ENCODE assay signal across 1 cellular context in genomic region chr1:19138958-19139581, GRCh38.
A peak's percentile ranks its signal among the peaks of the same experiment; 100 is the strongest.
TF ChIP-seq lines count a peak whose summit lies in the region.

No MANE protein-coding gene starts in this region.

TF ChIP-seq in HepG2, 621 proteins besides CTCF, POLR2A, EP300 and RAD21 (continued from another document and continues in another):
- TF ChIP-seq, protein P1, sequence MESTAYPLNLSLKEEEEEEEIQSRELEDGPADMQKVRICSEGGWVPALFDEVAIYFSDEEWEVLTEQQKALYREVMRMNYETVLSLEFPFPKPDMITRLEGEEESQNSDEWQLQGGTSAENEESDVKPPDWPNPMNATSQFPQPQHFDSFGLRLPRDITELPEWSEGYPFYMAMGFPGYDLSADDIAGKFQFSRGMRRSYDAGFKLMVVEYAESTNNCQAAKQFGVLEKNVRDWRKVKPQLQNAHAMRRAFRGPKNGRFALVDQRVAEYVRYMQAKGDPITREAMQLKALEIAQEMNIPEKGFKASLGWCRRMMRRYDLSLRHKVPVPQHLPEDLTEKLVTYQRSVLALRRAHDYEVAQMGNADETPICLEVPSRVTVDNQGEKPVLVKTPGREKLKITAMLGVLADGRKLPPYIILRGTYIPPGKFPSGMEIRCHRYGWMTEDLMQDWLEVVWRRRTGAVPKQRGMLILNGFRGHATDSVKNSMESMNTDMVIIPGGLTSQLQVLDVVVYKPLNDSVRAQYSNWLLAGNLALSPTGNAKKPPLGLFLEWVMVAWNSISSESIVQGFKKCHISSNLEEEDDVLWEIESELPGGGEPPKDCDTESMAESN (CRISPR knock-in tag; conservative IDR thresholded peaks at IDR 0.05), result no peak
- TF ChIP-seq ZNF784 (CRISPR knock-in tag; IDR thresholded peaks at IDR 0.05; ENCODE audit: borderline replicate concordance) (no peak), SYNCRIP (IDR thresholded peaks at IDR 0.05; ENCODE audit: insufficient read depth, low read depth, low read length) (no peak), TOPORS (CRISPR knock-in tag; IDR thresholded peaks at IDR 0.05) (no peak), HOXA3 (CRISPR knock-in tag; IDR thresholded peaks at IDR 0.05) (no peak), KLF13 (CRISPR knock-in tag; IDR thresholded peaks at IDR 0.05) (no peak), SMC3 (IDR thresholded peaks at IDR 0.05; ENCODE audit: low read length) (no peak), ZNF644 (CRISPR knock-in tag; IDR thresholded peaks at IDR 0.05; ENCODE audit: low read depth) (no peak), TIGD3 (CRISPR knock-in tag; IDR thresholded peaks at IDR 0.05; ENCODE audit: borderline replicate concordance) (no peak), KDM3A (CRISPR knock-in tag; IDR thresholded peaks at IDR 0.05; ENCODE audit: low read depth) (no peak), TAF15 (IDR thresholded peaks at IDR 0.05; ENCODE audit: low read depth, low read length, poor library complexity, severe bottlenecking) (no peak), HNRNPK (IDR thresholded peaks at IDR 0.05; ENCODE audit: low read depth, low read length, poor library complexity, severe bottlenecking) (no peak), AGO2 (optimal IDR thresholded peaks at IDR 0.05; ENCODE audit: low read depth, low read length) (no peak), ASH2L (IDR thresholded peaks at IDR 0.05; ENCODE audit: insufficient read length, low read depth, low read length) (no peak), ZNF572 (CRISPR knock-in tag; IDR thresholded peaks at IDR 0.05) (no peak), KDM1A (CRISPR knock-in tag; IDR thresholded peaks at IDR 0.05) (no peak), ZNF383 (CRISPR knock-in tag; IDR thresholded peaks at IDR 0.05; ENCODE audit: borderline replicate concordance) (no peak), ZNF367 (CRISPR knock-in tag; IDR thresholded peaks at IDR 0.05; ENCODE audit: borderline replicate concordance) (no peak), TOE1 (CRISPR knock-in tag; IDR thresholded peaks at IDR 0.05) (no peak), RARG (CRISPR knock-in tag; IDR thresholded peaks at IDR 0.05; ENCODE audit: low read depth) (no peak), SMARCC2 (IDR thresholded peaks at IDR 0.05) (no peak), ZNF777 (CRISPR knock-in tag; IDR thresholded peaks at IDR 0.05) (no peak), ZNF484 (CRISPR knock-in tag; IDR thresholded peaks at IDR 0.05; ENCODE audit: borderline replicate concordance, low read depth) (no peak), ONECUT2 (CRISPR knock-in tag; IDR thresholded peaks at IDR 0.05) (no peak), MED1 (CRISPR knock-in tag; IDR thresholded peaks at IDR 0.05) (no peak), ZSCAN30 (CRISPR knock-in tag; IDR thresholded peaks at IDR 0.05) (no peak), ZNF20 (CRISPR knock-in tag; IDR thresholded peaks at IDR 0.05) (no peak), RBM22 (optimal IDR thresholded peaks at IDR 0.05; ENCODE audit: low read length) (no peak), ZNF276 (CRISPR knock-in tag; IDR thresholded peaks at IDR 0.05; ENCODE audit: low read depth) (no peak), ARNT2 (CRISPR knock-in tag; IDR thresholded peaks at IDR 0.05; ENCODE audit: low read depth) (no peak), MLLT10 (CRISPR knock-in tag; IDR thresholded peaks at IDR 0.05) (no peak)
- TF ChIP-seq, protein P2, sequence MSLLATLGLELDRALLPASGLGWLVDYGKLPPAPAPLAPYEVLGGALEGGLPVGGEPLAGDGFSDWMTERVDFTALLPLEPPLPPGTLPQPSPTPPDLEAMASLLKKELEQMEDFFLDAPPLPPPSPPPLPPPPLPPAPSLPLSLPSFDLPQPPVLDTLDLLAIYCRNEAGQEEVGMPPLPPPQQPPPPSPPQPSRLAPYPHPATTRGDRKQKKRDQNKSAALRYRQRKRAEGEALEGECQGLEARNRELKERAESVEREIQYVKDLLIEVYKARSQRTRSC (CRISPR knock-in tag; IDR thresholded peaks at IDR 0.05; ENCODE audit: low read depth), result no peak
- TF ChIP-seq, protein P3, sequence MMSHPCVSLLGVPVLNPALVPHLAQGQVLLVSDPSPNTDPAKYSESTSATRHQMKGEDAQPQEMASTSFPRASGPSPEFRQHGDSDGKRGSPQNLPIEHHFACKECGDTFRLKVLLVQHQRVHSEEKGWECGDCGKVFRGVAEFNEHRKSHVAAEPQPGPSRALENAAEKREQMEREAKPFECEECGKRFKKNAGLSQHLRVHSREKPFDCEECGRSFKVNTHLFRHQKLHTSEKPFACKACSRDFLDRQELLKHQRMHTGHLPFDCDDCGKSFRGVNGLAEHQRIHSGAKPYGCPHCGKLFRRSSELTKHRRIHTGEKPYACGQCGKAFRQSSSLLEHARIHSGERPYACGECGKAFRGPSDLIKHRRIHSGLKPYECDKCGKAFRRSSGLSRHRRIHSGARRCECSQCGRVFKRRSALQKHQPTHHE (CRISPR knock-in tag; IDR thresholded peaks at IDR 0.05; ENCODE audit: borderline replicate concordance), result no peak
- TF ChIP-seq, protein P4, sequence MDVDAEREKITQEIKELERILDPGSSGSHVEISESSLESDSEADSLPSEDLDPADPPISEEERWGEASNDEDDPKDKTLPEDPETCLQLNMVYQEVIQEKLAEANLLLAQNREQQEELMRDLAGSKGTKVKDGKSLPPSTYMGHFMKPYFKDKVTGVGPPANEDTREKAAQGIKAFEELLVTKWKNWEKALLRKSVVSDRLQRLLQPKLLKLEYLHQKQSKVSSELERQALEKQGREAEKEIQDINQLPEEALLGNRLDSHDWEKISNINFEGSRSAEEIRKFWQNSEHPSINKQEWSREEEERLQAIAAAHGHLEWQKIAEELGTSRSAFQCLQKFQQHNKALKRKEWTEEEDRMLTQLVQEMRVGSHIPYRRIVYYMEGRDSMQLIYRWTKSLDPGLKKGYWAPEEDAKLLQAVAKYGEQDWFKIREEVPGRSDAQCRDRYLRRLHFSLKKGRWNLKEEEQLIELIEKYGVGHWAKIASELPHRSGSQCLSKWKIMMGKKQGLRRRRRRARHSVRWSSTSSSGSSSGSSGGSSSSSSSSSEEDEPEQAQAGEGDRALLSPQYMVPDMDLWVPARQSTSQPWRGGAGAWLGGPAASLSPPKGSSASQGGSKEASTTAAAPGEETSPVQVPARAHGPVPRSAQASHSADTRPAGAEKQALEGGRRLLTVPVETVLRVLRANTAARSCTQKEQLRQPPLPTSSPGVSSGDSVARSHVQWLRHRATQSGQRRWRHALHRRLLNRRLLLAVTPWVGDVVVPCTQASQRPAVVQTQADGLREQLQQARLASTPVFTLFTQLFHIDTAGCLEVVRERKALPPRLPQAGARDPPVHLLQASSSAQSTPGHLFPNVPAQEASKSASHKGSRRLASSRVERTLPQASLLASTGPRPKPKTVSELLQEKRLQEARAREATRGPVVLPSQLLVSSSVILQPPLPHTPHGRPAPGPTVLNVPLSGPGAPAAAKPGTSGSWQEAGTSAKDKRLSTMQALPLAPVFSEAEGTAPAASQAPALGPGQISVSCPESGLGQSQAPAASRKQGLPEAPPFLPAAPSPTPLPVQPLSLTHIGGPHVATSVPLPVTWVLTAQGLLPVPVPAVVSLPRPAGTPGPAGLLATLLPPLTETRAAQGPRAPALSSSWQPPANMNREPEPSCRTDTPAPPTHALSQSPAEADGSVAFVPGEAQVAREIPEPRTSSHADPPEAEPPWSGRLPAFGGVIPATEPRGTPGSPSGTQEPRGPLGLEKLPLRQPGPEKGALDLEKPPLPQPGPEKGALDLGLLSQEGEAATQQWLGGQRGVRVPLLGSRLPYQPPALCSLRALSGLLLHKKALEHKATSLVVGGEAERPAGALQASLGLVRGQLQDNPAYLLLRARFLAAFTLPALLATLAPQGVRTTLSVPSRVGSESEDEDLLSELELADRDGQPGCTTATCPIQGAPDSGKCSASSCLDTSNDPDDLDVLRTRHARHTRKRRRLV (CRISPR knock-in tag; IDR thresholded peaks at IDR 0.05), result no peak
- TF ChIP-seq, protein P5, sequence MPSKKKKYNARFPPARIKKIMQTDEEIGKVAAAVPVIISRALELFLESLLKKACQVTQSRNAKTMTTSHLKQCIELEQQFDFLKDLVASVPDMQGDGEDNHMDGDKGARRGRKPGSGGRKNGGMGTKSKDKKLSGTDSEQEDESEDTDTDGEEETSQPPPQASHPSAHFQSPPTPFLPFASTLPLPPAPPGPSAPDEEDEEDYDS (CRISPR knock-in tag; IDR thresholded peaks at IDR 0.05), result peak; percentile 40; the same call in 1 of the 2 replicates
- TF ChIP-seq, protein P6, sequence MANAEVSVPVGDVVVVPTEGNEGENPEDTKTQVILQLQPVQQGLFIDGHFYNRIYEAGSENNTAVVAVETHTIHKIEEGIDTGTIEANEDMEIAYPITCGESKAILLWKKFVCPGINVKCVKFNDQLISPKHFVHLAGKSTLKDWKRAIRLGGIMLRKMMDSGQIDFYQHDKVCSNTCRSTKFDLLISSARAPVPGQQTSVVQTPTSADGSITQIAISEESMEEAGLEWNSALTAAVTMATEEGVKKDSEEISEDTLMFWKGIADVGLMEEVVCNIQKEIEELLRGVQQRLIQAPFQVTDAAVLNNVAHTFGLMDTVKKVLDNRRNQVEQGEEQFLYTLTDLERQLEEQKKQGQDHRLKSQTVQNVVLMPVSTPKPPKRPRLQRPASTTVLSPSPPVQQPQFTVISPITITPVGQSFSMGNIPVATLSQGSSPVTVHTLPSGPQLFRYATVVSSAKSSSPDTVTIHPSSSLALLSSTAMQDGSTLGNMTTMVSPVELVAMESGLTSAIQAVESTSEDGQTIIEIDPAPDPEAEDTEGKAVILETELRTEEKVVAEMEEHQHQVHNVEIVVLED (CRISPR knock-in tag; IDR thresholded peaks at IDR 0.05; ENCODE audit: borderline replicate concordance), result no peak
- TF ChIP-seq, protein P7, sequence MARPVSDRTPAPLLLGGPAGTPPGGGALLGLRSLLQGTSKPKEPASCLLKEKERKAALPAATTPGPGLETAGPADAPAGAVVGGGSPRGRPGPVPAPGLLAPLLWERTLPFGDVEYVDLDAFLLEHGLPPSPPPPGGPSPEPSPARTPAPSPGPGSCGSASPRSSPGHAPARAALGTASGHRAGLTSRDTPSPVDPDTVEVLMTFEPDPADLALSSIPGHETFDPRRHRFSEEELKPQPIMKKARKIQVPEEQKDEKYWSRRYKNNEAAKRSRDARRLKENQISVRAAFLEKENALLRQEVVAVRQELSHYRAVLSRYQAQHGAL (CRISPR knock-in tag; IDR thresholded peaks at IDR 0.05; ENCODE audit: not compliant biosample characterization), result no peak
- TF ChIP-seq, protein P8, sequence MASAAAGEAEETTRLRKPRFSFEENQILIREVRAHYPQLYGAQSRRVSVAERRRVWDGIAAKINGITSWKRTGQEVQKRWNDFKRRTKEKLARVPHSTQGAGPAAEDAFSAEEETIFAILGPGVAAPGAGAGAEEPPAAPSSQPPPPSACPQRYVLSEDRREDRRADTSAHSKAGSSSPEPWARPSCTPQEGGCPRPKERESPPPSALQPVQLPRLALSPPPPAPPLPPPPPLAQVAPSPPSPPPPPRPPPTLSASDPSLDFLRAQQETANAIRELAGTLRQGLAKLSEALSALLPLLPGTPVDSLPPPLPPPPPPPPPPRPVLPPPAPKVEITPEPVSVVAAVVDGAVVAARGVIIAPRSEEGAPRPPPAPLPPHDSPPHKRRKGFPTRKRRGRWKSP (CRISPR knock-in tag; IDR thresholded peaks at IDR 0.05), result no peak
